10 cellular contexts compared by ENCODE assay signal in the genomic region with DNA sequence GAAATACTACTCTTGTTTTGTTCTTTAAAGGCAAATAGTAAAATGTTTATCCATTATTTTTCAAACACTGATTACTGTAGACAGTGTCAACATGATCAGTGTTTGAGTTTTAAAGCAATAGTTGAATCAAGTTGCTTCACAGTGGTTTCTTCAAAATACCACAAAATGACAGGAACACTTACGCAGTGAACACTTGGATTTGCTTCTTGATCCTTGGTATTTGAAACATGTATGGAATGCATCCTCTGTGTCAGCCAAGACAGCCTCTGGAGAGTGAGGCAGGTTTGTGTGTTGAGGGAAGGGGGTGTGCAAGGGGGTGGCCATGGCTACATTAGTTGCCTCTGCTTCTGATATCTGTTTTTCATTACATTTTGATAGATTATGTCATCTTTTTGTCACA.
A peak's percentile ranks its signal among the peaks of the same experiment; 100 is the strongest.
DNase-seq lines count a peak whose midpoint lies in the region; ATAC-seq and TF ChIP-seq lines count a peak whose summit lies in the region.
"Had no signal": no experiment of that assay in that cellular context is flagged by ENCODE, and none has a peak within 500 bp of the region (broad histone marks: within the 10 kb centered on the region; RNA-seq: fewer than 3 reads in every experiment).

No MANE protein-coding gene starts in this region.

- DNase-seq in IMR-90 (peak; percentile 87), chondrocyte (ENCODE audit: low spot score) (no peak), kidney glomerular epithelial cell (lab: John Stamatoyannopoulos, UW) (peak; percentile 96), upper lobe of right lung (no peak), NCI-H748 (lab: John Stamatoyannopoulos, UW; ENCODE audit: unreplicated experiment) (no peak), C1 segment of cervical spinal cord (lab: John Stamatoyannopoulos, UW) (no peak)
- no peak for DNase-seq in activated effector memory CD4-positive, alpha-beta T cell treated with anti-CD3 and anti-CD28 coated beads, Interleukin-2, amount 50 U/mL, for 16 hours

- H3K56ac ChIP-seq in IMR-90 (ENCODE audit: extremely low read depth, insufficient read depth, low read length): no peak overlapping the region

- peak overlapping the region; percentile 92 for H2BK5ac ChIP-seq in IMR-90 (ENCODE audit: low read depth, low read length, poor library complexity, severe bottlenecking)

- TF ChIP-seq RAD21 in IMR-90 (IDR thresholded peaks at IDR 0.05; ENCODE audit: low read length): no peak

- no peak overlapping the region for H2AK5ac ChIP-seq in IMR-90 (ENCODE audit: low read depth, low read length)

- no peak overlapping the region for H2AK9ac ChIP-seq in IMR-90 (replicated peaks; ENCODE audit: low read depth, low read length, poor library complexity)

- H2AFZ ChIP-seq in IMR-90 (replicated peaks; ENCODE audit: low read length, poor library complexity): no peak overlapping the region

- peaks cover 7 to 23% of the 10 kb centered on the region in 2 experiments for H3K79me1 ChIP-seq in IMR-90 (ENCODE audit: low read depth in 1 of 2, low read length in 2 of 2)

- no peaks in the 10 kb centered on the region for H3K27me3 ChIP-seq in IMR-90 (ENCODE audit: control insufficient read depth, insufficient read depth, low read length)
- no peaks in the 10 kb centered on the region for H3K27me3 ChIP-seq in upper lobe of right lung
- H3K27me3 ChIP-seq: neutrophil had no signal

- H2BK20ac ChIP-seq in IMR-90 (ENCODE audit: low read depth, low read length): peak overlapping the region; percentile 53; the same call in 1 of the 2 replicates

- H4K20me1 ChIP-seq in IMR-90 (ENCODE audit: insufficient read depth, low read length): no peaks in the 10 kb centered on the region

- CTCF ChIA-PET in IMR-90 (lab: Yijun Ruan, JAX): interaction anchor here (0.7 kb wide), 1 partner anchor 240 kb away, joined by 3 read pairs; no protein-coding TSS in a partner anchor

- TF ChIP-seq POLR2A in IMR-90 (IDR thresholded peaks at IDR 0.05; ENCODE audit: low read depth, low read length): no peak

- H3K27ac ChIP-seq in IMR-90 (ENCODE audit: insufficient read depth, low read length) (peak overlapping the region; percentile 63; the same call in 1 of the 2 replicates), upper lobe of right lung (peak overlapping the region; percentile 73)
- H3K27ac ChIP-seq: neutrophil had no signal

- POLR2A ChIA-PET in IMR-90 (lab: Charles Lee; ENCODE audit: unreplicated experiment): no interaction called here

- H3K18ac ChIP-seq in IMR-90 (ENCODE audit: low read depth, low read length): no peak overlapping the region

- H3K36me3 ChIP-seq in IMR-90 (ENCODE audit: control insufficient read depth, insufficient read depth, low read length): no peaks in the 10 kb centered on the region
- no peaks in the 10 kb centered on the region for H3K36me3 ChIP-seq in upper lobe of right lung
- H3K36me3 ChIP-seq: neutrophil had no signal

- H2BK15ac ChIP-seq in IMR-90 (ENCODE audit: low read depth, low read length): no peak overlapping the region

- no TSS peak for BruUV-seq in IMR-90 (replicated peaks; lab: Mats Ljungman, UMichigan)

- no peak overlapping the region for H4K5ac ChIP-seq in IMR-90 (ENCODE audit: low read depth, low read length)

- H3K9ac ChIP-seq in IMR-90 (ENCODE audit: low read depth, low read length): no peak overlapping the region

- H3K4me1 ChIP-seq in IMR-90 (ENCODE audit: control insufficient read depth, insufficient read depth, low read length): peaks cover 12% of the 10 kb centered on the region
- peaks cover 25% of the 10 kb centered on the region for H3K4me1 ChIP-seq in upper lobe of right lung

- H4K8ac ChIP-seq in IMR-90 (ENCODE audit: low read depth in 2 of 2, low read length in 2 of 2): peak overlapping the region in 1 of 2 experiments; percentile 37; a peak in 1 of 4 replicates

- H3K23ac ChIP-seq in IMR-90 (ENCODE audit: low read depth, low read length): no peak overlapping the region

- peak overlapping the region; percentile 21; the same call in 1 of the 2 replicates for H3K4me2 ChIP-seq in IMR-90 (ENCODE audit: low read depth, low read length)

- H3K9me3 Mint-ChIP-seq in chondrocyte (ENCODE audit: low read depth): no peaks in the 10 kb centered on the region
- H3K9me3 Mint-ChIP-seq: stimulated activated naive CD8-positive, alpha-beta T cell treated with anti-CD3 and anti-CD28 coated beads, Interleukin-15, Interleukin-2, amounts not matched to agents 100 ng/mL and 50 ng/mL, for 24 hours had no signal

- H3K9me3 ChIP-seq in IMR-90 (ENCODE audit: control insufficient read depth, insufficient read depth, low read length): no peaks in the 10 kb centered on the region
- no peaks in the 10 kb centered on the region for H3K9me3 ChIP-seq in upper lobe of right lung
- H3K9me3 ChIP-seq: neutrophil had no signal

- peak overlapping the region; percentile 37 for H3K4me3 Mint-ChIP-seq in chondrocyte (ENCODE audit: unreplicated experiment)
- H3K4me3 Mint-ChIP-seq: activated naive CD8-positive, alpha-beta T cell; stimulated activated naive CD8-positive, alpha-beta T cell treated with anti-CD3 and anti-CD28 coated beads, Interleukin-15, Interleukin-2, amounts not matched to agents 100 ng/mL and 50 ng/mL, for 24 hours had no signal

- H3K14ac ChIP-seq in IMR-90 (replicated peaks; ENCODE audit: low read depth, low read length): no peak overlapping the region

- H3K27ac Mint-ChIP-seq in chondrocyte (ENCODE audit: unreplicated experiment): peak overlapping the region; percentile 92
- H3K27ac Mint-ChIP-seq: activated naive CD8-positive, alpha-beta T cell; stimulated activated naive CD8-positive, alpha-beta T cell treated with anti-CD3 and anti-CD28 coated beads, Interleukin-15, Interleukin-2, amounts not matched to agents 100 ng/mL and 50 ng/mL, for 24 hours had no signal

- no peak for TF ChIP-seq CTCF in IMR-90 (conservative IDR thresholded peaks at IDR 0.05; ENCODE audit: low read depth, low read length)
- no peak for TF ChIP-seq CTCF in chondrocyte (IDR thresholded peaks at IDR 0.05)
- no peak for TF ChIP-seq CTCF in upper lobe of right lung (IDR thresholded peaks at IDR 0.05)

- H3K9me1 ChIP-seq in IMR-90 (ENCODE audit: insufficient read depth, low read length): peaks cover 4% of the 10 kb centered on the region; the same call in 1 of the 2 replicates

- H3K4me3 ChIP-seq in IMR-90 (ENCODE audit: insufficient read depth, low read depth, low read length) (no peak overlapping the region), upper lobe of right lung (no peak overlapping the region)

- dilution Hi-C loops in IMR-90 (cut with HindIII; ENCODE audit: low sequenced_read_pairs, unreplicated experiment): no loop called here

- no peaks in the 10 kb centered on the region for H3K27me3 Mint-ChIP-seq in chondrocyte (ENCODE audit: low read depth)
- H3K27me3 Mint-ChIP-seq: activated naive CD8-positive, alpha-beta T cell had no signal

- H2BK120ac ChIP-seq in IMR-90 (ENCODE audit: low read depth, low read length): peak overlapping the region; percentile 0; the same call in 1 of the 2 replicates

- 0 out of 2 replicates have a peak overlapping the region, but pooled peaks have one; percentile 1 for H4K91ac ChIP-seq in IMR-90 (ENCODE audit: insufficient read depth, low read depth, low read length)

- no CpG with 5 or more reads among the region's 1 CpG for WGBS in IMR-90 (ENCODE audit: extremely low coverage in 2 of 2, insufficient read length in 1 of 2), 2 experiments

- ATAC-seq in IMR-90 (ENCODE audit: low read depth) (peak; percentile 73), upper lobe of right lung (peak; percentile 91)

- H3K4ac ChIP-seq in IMR-90 (ENCODE audit: low read depth, low read length): 0 out of 2 replicates have a peak overlapping the region, but pooled peaks have one; percentile 3

- in situ Hi-C loops in IMR-90 (cut with MboI; ENCODE audit: low sequenced_read_pairs): no loop called here

- no peaks in the 10 kb centered on the region for H3K36me3 Mint-ChIP-seq in chondrocyte (ENCODE audit: low read depth)
- H3K36me3 Mint-ChIP-seq: activated naive CD8-positive, alpha-beta T cell had no signal

- peaks cover 82% of the 10 kb centered on the region for H3K4me1 Mint-ChIP-seq in chondrocyte (ENCODE audit: low read depth)

- intact Hi-C loops in IMR-90 (cut with micrococcal nuclease) (loop anchor here (1.0 to 10.0 kb wide), 4 partner anchors 64 to 779 kb away; a partner anchor contains a TSS), upper lobe of right lung (cut with DNase I) (no loop called here)

TF ChIP-seq in IMR-90, 13 proteins besides CTCF, POLR2A, EP300 and RAD21:
- TF ChIP-seq BHLHE40 (IDR thresholded peaks at IDR 0.05; ENCODE audit: low read depth, low read length) (peak; percentile 56; the same call in 1 of the 2 replicates), NFE2L2 (IDR thresholded peaks at IDR 0.05; ENCODE audit: low read depth, low read length) (no peak), RCOR1 (IDR thresholded peaks at IDR 0.05; ENCODE audit: insufficient replicate concordance, low read length) (peak; percentile 28), MAZ (IDR thresholded peaks at IDR 0.05; ENCODE audit: borderline replicate concordance, low read depth, low read length) (no peak), CEBPB (IDR thresholded peaks at IDR 0.05; ENCODE audit: low read depth, low read length) (peak; percentile 93)
- TF ChIP-seq, protein P1, sequence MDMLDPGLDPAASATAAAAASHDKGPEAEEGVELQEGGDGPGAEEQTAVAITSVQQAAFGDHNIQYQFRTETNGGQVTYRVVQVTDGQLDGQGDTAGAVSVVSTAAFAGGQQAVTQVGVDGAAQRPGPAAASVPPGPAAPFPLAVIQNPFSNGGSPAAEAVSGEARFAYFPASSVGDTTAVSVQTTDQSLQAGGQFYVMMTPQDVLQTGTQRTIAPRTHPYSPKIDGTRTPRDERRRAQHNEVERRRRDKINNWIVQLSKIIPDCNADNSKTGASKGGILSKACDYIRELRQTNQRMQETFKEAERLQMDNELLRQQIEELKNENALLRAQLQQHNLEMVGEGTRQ (IDR thresholded peaks at IDR 0.05; ENCODE audit: low read depth, low read length): no peak

Comparison
In these comparisons a context has a peak if more than half of its experiments do, and no peak if none do; other contexts are left out.
1. DNase-seq: peak in IMR-90 (single experiment) and kidney glomerular epithelial cell (single experiment); none in chondrocyte (single experiment), upper lobe of right lung (single experiment), NCI-H748 (single experiment), activated effector memory CD4-positive, alpha-beta T cell treated with anti-CD3 and anti-CD28 coated beads, Interleukin-2, amount 50 U/mL, for 16 hours (single experiment) and C1 segment of cervical spinal cord (0 of 14).